8 cellular contexts compared by ENCODE assay signal in the genomic region with DNA sequence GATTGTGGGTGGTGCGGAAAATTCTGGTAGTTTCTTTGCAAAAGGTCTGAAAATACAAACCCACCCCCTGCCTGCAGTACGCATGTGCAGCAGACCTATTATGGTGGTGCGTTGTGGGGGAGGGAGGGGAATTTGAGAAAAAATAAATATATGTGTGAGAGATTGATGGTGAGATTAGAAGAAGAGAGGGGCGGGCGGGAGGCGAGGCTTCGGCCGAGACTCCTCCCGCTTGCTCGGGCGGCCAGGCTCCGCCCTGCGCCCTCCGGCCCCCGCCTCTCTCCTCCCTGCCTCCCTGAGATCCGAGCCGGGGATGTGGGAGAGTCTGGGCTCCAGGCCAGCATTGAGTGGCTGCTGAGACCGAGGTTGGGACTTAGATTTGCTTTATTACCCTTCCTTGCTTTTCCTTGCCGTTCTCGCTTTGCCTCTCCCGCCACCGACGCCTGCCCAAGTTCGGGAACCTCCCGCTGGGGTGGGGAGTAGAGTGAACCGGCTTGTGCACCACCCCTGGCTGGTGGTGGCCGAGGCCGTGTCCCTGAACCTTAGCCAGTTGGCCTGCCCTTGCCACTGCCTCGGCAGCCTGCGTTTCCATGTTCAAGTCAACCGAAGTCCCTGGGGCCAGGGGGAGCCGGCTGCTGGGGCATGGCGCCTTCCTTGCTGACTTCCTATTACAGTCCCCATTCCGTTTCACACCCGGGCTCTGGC. TPM values are rescaled to one million over a fixed set of nuclear protein-coding genes. Genes with fewer than 3 reads are reported as not detected.
DNase-seq lines count a peak whose midpoint lies in the region; ATAC-seq, FAIRE-seq and TF ChIP-seq lines count a peak whose summit lies in the region.

No MANE protein-coding gene starts in this region.

- peak; percentile 70 to 89 for ATAC-seq in A549
- ATAC-seq in GM18907 (IDR thresholded peaks at IDR 0.05; ENCODE audit: unreplicated experiment) = peak; percentile 45

- peak overlapping the region; percentile 98 for H3K27ac ChIP-seq in A549
- H3K27ac ChIP-seq in esophagus muscularis mucosa (replicated peaks in 1 of 4) = peak overlapping the region; percentile 90 to 96 (median 94)
- peak overlapping the region; percentile 94 for H3K27ac ChIP-seq in muscle layer of duodenum (ENCODE audit: low read length)

- peaks cover 0 to 20% (median 11%) of the 10 kb centered on the region in 4 donors for H3K36me3 ChIP-seq in esophagus muscularis mucosa
- H3K36me3 ChIP-seq in muscle layer of duodenum (ENCODE audit: control insufficient read depth in 1 of 2, insufficient read depth in 2 of 2, low read length in 2 of 2) = peaks cover 6 to 14% of the 10 kb centered on the region in 2 donors

- H3K4me1 Mint-ChIP-seq in activated T-cell treated with anti-CD3 and anti-CD28 coated beads, Interleukin-2, amount 50 U/mL, for 24 hours (ENCODE audit: low read depth) = peaks cover 10% of the 10 kb centered on the region

- peak overlapping the region; percentile 70 for H3K4me3 ChIP-seq in A549
- H3K4me3 ChIP-seq in esophagus muscularis mucosa = peak overlapping the region; percentile 84 to 93 (median 90)
- H3K4me3 ChIP-seq in muscle layer of duodenum (ENCODE audit: low read depth in 1 of 2, low read length in 2 of 2) = peak overlapping the region; percentile 75 to 90

- TF ChIP-seq EP300 in A549 (IDR thresholded peaks at IDR 0.05) (no peak), Ishikawa (IDR thresholded peaks at IDR 0.05; ENCODE audit: borderline replicate concordance) (no peak; the same call in 1 of the 2 replicates), esophagus muscularis mucosa (IDR thresholded peaks at IDR 0.05) (no peak)

- WGBS in A549 (ENCODE audit: missing lambda C conversion rate) = under 1% methylated on average over 33 of the region's 35 CpGs
- 1% methylated on average over 27 of the region's 35 CpGs for WGBS in esophagus muscularis mucosa

- H3K27me3 ChIP-seq in esophagus muscularis mucosa (no peaks in the 10 kb centered on the region), muscle layer of duodenum (ENCODE audit: low read depth, low read length) (no peaks in the 10 kb centered on the region)

- peak; percentile 97 for FAIRE-seq in A549 (lab: Jason Lieb, UNC)

- peak; percentile 96 to 98 for DNase-seq in A549 (ENCODE audit: low read depth in 1 of 2, low spot score in 1 of 2)
- DNase-seq in OCI-M1 (lab: John Stamatoyannopoulos, UW) = peak; percentile 99
- DNase-seq in activated T-cell treated with anti-CD3 and anti-CD28 coated beads, Interleukin-2, amount 50 U/mL, for 24 hours = peak; percentile 86
- peak; percentile 97 for DNase-seq in esophagus muscularis mucosa (ENCODE audit: extremely low spot score)
- DNase-seq in stimulated activated CD8-positive, alpha-beta memory T cell treated with anti-CD3 and anti-CD28 coated beads, Interleukin-7, amount 100 ng/mL, for 1 hour (ENCODE audit: low read depth in 2 of 2) = peak; percentile 63 to 73

- H3K9me3 Mint-ChIP-seq in activated T-cell treated with anti-CD3 and anti-CD28 coated beads, Interleukin-2, amount 50 U/mL, for 24 hours = no peaks in the 10 kb centered on the region

- H3K4me3 Mint-ChIP-seq in activated T-cell treated with anti-CD3 and anti-CD28 coated beads, Interleukin-2, amount 50 U/mL, for 24 hours = no peak overlapping the region

- CTCF ChIA-PET in A549 (lab: Yijun Ruan, JAX) = interaction anchor here (1.9 to 2.2 kb wide), 3 partner anchors 15 to 26 kb away, joined by 6 to 9 read pairs (median 9); no protein-coding TSS in a partner anchor

- TF ChIP-seq CTCF in A549 (IDR thresholded peaks at IDR 0.05) (no peak), esophagus muscularis mucosa (IDR thresholded peaks at IDR 0.05) (no peak)

- no peaks in the 10 kb centered on the region for H3K27me3 Mint-ChIP-seq in activated T-cell treated with anti-CD3 and anti-CD28 coated beads, Interleukin-2, amount 50 U/mL, for 24 hours

- H3K27ac Mint-ChIP-seq in activated T-cell treated with anti-CD3 and anti-CD28 coated beads, Interleukin-2, amount 50 U/mL, for 24 hours = no peak overlapping the region

- intact Hi-C loops in esophagus muscularis mucosa (cut with DNase I) = no loop called here

- TF ChIP-seq POLR2A in A549 (IDR thresholded peaks at IDR 0.05; ENCODE audit: low read length) = peak; percentile 75
- TF ChIP-seq POLR2A in esophagus muscularis mucosa (IDR thresholded peaks at IDR 0.05; ENCODE audit: low read depth) = no peak

- peak overlapping the region; percentile 92 for H3K4me2 ChIP-seq in A549

- H3K4me1 ChIP-seq in A549 (peaks cover 35% of the 10 kb centered on the region), esophagus muscularis mucosa (peaks cover 47 to 70% (median 66%) of the 10 kb centered on the region in 4 donors), muscle layer of duodenum (ENCODE audit: control insufficient read depth in 1 of 2, insufficient read depth in 2 of 2, low read length in 2 of 2) (peaks cover 34 to 57% of the 10 kb centered on the region in 2 donors)

- H3K36me3 Mint-ChIP-seq in activated T-cell treated with anti-CD3 and anti-CD28 coated beads, Interleukin-2, amount 50 U/mL, for 24 hours (ENCODE audit: low read depth) = peaks cover 46% of the 10 kb centered on the region

- POLR2A ChIA-PET in A549 (lab: Yijun Ruan, JAX) = no interaction called here

- TF ChIP-seq RAD21 in A549 (conservative IDR thresholded peaks at IDR 0.05 in 1 of 2, IDR thresholded peaks at IDR 0.05 in 1 of 2) = 0 out of 5 replicates have a peak, but pooled peaks of 1 of the 2 experiments have one; percentile 0
- TF ChIP-seq RAD21 in Ishikawa (IDR thresholded peaks at IDR 0.05; ENCODE audit: low read depth) = no peak

- no peaks in the 10 kb centered on the region for H3K9me3 ChIP-seq in A549
- H3K9me3 ChIP-seq in esophagus muscularis mucosa = no peaks in the 10 kb centered on the region
- H3K9me3 ChIP-seq in muscle layer of duodenum (ENCODE audit: control insufficient read depth in 1 of 2, low read length in 2 of 2) = no peaks in the 10 kb centered on the region

TF ChIP-seq in A549, 52 proteins besides CTCF, POLR2A, EP300 and RAD21 (continues in another document):
- TF ChIP-seq, protein P1, sequence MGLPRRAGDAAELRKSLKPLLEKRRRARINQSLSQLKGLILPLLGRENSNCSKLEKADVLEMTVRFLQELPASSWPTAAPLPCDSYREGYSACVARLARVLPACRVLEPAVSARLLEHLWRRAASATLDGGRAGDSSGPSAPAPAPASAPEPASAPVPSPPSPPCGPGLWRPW (IDR thresholded peaks at IDR 0.05) = no peak

TF ChIP-seq in Ishikawa, 13 proteins besides CTCF, POLR2A, EP300 and RAD21 (continues in another document):
- TF ChIP-seq YY1 (IDR thresholded peaks at IDR 0.05; ENCODE audit: low read depth) = 0 out of 2 replicates have a peak, but pooled peaks have one; percentile 47
- 0 out of 2 replicates have a peak, but pooled peaks have one; percentile 17 for TF ChIP-seq FOXM1 (IDR thresholded peaks at IDR 0.05; ENCODE audit: borderline replicate concordance, low read depth)
- no peak for TF ChIP-seq USF1 (IDR thresholded peaks at IDR 0.05)
- no peak for TF ChIP-seq CEBPB (IDR thresholded peaks at IDR 0.05)
- TF ChIP-seq ZBTB7A (IDR thresholded peaks at IDR 0.05; ENCODE audit: low read depth) = 0 out of 2 replicates have a peak, but pooled peaks have one; percentile 23
- no peak for TF ChIP-seq TCF12 (IDR thresholded peaks at IDR 0.05; ENCODE audit: low read depth)
- peak; percentile 85 for TF ChIP-seq NFIC (IDR thresholded peaks at IDR 0.05)

RNA-seq across cellular contexts. Expression of gene CHD3, which starts 1.0 kb away (rescaled TPM):
- polyA plus RNA-seq in A549 (2011; rRNA removed) (56.3 and 69.7 TPM in 2 replicates), A549 (2017; fragmentation: RNase III; extraction: RNeasy Plus Mini Kit Qiagen cat#74134 plus additional on column Dnase treatment) (88.0 to 113 TPM (median 111 TPM) in 3 replicates)
- polyA plus RNA-seq in A549 (2012; cell fraction: cytosol; rRNA removed) = 65.2 and 89.0 TPM in 2 replicates
- polyA plus RNA-seq in A549 (2012; cell fraction: nucleus; rRNA removed) = 224 and 249 TPM in 2 replicates
- polyA minus RNA-seq in A549 (2011; rRNA and poly(A)+ RNA removed) = 139 and 156 TPM in 2 replicates
- 100 to 1,000 TPM in 3 of 4 donors, 10 to 100 TPM in 1; 82.7 to 139 (median 111) TPM for total RNA-seq in esophagus muscularis mucosa

RNA-seq across cellular contexts. Expression of gene RNF227, which starts 28.5 kb away (rescaled TPM):
- polyA plus RNA-seq in A549 (2011; rRNA removed) (2.1 and 2.4 TPM in 2 replicates), A549 (2017; fragmentation: RNase III; extraction: RNeasy Plus Mini Kit Qiagen cat#74134 plus additional on column Dnase treatment) (1.7 to 4.1 TPM (median 3.7 TPM) in 3 replicates)
- 3.2 and 6.1 TPM in 2 replicates for polyA plus RNA-seq in A549 (2012; cell fraction: cytosol; rRNA removed)
- 3.4 and 3.5 TPM in 2 replicates for polyA plus RNA-seq in A549 (2012; cell fraction: nucleus; rRNA removed)
- polyA minus RNA-seq in A549 (2011; rRNA and poly(A)+ RNA removed) = 0.62 and 0.63 TPM in 2 replicates
- total RNA-seq in esophagus muscularis mucosa = 10 to 100 TPM in 1 of 4 donors, 1 to 10 TPM in 3; 2.1 to 29.2 (median 5.7) TPM

RNA-seq across cellular contexts. Expression of gene CYB5D1, which starts 29.8 kb away (rescaled TPM):
- polyA plus RNA-seq in A549 (2011; rRNA removed) (17.7 and 20.4 TPM in 2 replicates), A549 (2017; fragmentation: RNase III; extraction: RNeasy Plus Mini Kit Qiagen cat#74134 plus additional on column Dnase treatment) (26.4 to 28.2 TPM (median 28.1 TPM) in 3 replicates)
- 15.8 and 19.3 TPM in 2 replicates for polyA plus RNA-seq in A549 (2012; cell fraction: cytosol; rRNA removed)
- polyA plus RNA-seq in A549 (2012; cell fraction: nucleus; rRNA removed) = 16.0 and 16.3 TPM in 2 replicates
- 10.9 and 13.0 TPM in 2 replicates for polyA minus RNA-seq in A549 (2011; rRNA and poly(A)+ RNA removed)
- 10 to 100 TPM; 11.6 to 14.9 (median 12.0) TPM for total RNA-seq in esophagus muscularis mucosa

RNA-seq across cellular contexts. Expression of gene NAA38, which starts 30.3 kb away (rescaled TPM):
- polyA plus RNA-seq in A549 (2011; rRNA removed) (98.9 and 102 TPM in 2 replicates), A549 (2017; fragmentation: RNase III; extraction: RNeasy Plus Mini Kit Qiagen cat#74134 plus additional on column Dnase treatment) (268 to 287 TPM (median 275 TPM) in 3 replicates)
- 518 TPM in 2 replicates for polyA plus RNA-seq in A549 (2012; cell fraction: cytosol; rRNA removed)
- 332 and 388 TPM in 2 replicates for polyA plus RNA-seq in A549 (2012; cell fraction: nucleus; rRNA removed)
- 18.6 and 32.8 TPM in 2 replicates for polyA minus RNA-seq in A549 (2011; rRNA and poly(A)+ RNA removed)
- total RNA-seq in esophagus muscularis mucosa = 100 to 1,000 TPM in 2 of 4 donors, 10 to 100 TPM in 2; 61.4 to 110 (median 102) TPM

RNA-seq across cellular contexts. Expression of gene TMEM88, which starts 32.8 kb away (rescaled TPM):
- polyA plus RNA-seq in A549 (2011; rRNA removed) = 0.48 and 0.57 TPM in 2 replicates
- polyA plus RNA-seq in A549 (2012; cell fraction: cytosol; rRNA removed) = 0.29 and 0.44 TPM in 2 replicates
- polyA plus RNA-seq in A549 (2012; cell fraction: nucleus; rRNA removed) = 11.6 and 16.8 TPM in 2 replicates
- 0.17 to 0.73 TPM (median 0.33 TPM) in 3 replicates for polyA plus RNA-seq in A549 (2017; fragmentation: RNase III; extraction: RNeasy Plus Mini Kit Qiagen cat#74134 plus additional on column Dnase treatment)
- polyA minus RNA-seq in A549 (2011; rRNA and poly(A)+ RNA removed) = 0.54 TPM in 1 of 2 replicates, not detected in the other
- total RNA-seq in esophagus muscularis mucosa = 10 to 100 TPM; 13.3 to 45.9 (median 42.5) TPM

Comparison
In these comparisons a context has a peak if more than half of its experiments do, and no peak if none do; other contexts are left out.
1. Peak in every context shown above with its lines: DNase-seq, ATAC-seq, H3K4me3 ChIP-seq and H3K27ac ChIP-seq.